ENCODE assay signal across 15 cellular contexts in genomic region chr4:145531193-145531592, GRCh38. TPM values are rescaled to one million over a fixed set of nuclear protein-coding genes. Genes with fewer than 3 reads are reported as not detected.
DNase-seq lines count a peak whose midpoint lies in the region; ATAC-seq and TF ChIP-seq lines count a peak whose summit lies in the region.
"Had no signal": no experiment of that assay in that cellular context is flagged by ENCODE, and none has a peak within 500 bp of the region (broad histone marks: within the 10 kb centered on the region; RNA-seq: fewer than 3 reads in every experiment).

No MANE protein-coding gene starts in this region.

- ATAC-seq in mucosa of descending colon (peak; percentile 24), HG03354 (IDR thresholded peaks at IDR 0.05; ENCODE audit: poor library complexity, severe bottlenecking, unreplicated experiment) (no peak), omental fat pad (ENCODE audit: low FRiP score) (no peak)

- TF ChIP-seq CTCF in mucosa of descending colon (IDR thresholded peaks at IDR 0.05): no peak
- TF ChIP-seq CTCF in omental fat pad (IDR thresholded peaks at IDR 0.05): no peak
- no peak for TF ChIP-seq CTCF in endothelial cell (IDR thresholded peaks at IDR 0.05; ENCODE audit: unreplicated experiment)

- H3K4me3 ChIP-seq in mucosa of descending colon: no peak overlapping the region
- H3K4me3 ChIP-seq: smooth muscle cell had no signal

- intact Hi-C loops in mucosa of descending colon (cut with DNase I, micrococcal nuclease): no loop called here

- no peak overlapping the region for H3K4me3 Mint-ChIP-seq in endothelial cell (ENCODE audit: unreplicated experiment)
- H3K4me3 Mint-ChIP-seq: activated naive CD4-positive, alpha-beta T cell treated with anti-CD3 and anti-CD28 coated beads, Interleukin-2, amount 50 U/mL, for 24 hours; T-helper 1 cell treated with Interleukin-12 subunit alpha and Interleukin-12 subunit beta and Interleukin-4 antibody, amounts not matched to agents 30 μg/mL and 1 μg/mL, for 36 hours had no signal

- H3K9me3 Mint-ChIP-seq in endothelial cell (ENCODE audit: unreplicated experiment): no peaks in the 10 kb centered on the region
- H3K9me3 Mint-ChIP-seq: activated naive CD4-positive, alpha-beta T cell treated with anti-CD3 and anti-CD28 coated beads, Interleukin-2, amount 50 U/mL, for 24 hours; T-helper 1 cell treated with Interleukin-12 subunit alpha and Interleukin-12 subunit beta and Interleukin-4 antibody, amounts not matched to agents 30 μg/mL and 1 μg/mL, for 36 hours had no signal

- H3K36me3 Mint-ChIP-seq in endothelial cell (ENCODE audit: low read depth, unreplicated experiment): peaks cover 6% of the 10 kb centered on the region
- H3K36me3 Mint-ChIP-seq: activated naive CD4-positive, alpha-beta T cell treated with anti-CD3 and anti-CD28 coated beads, Interleukin-2, amount 50 U/mL, for 24 hours had no signal

- no peaks in the 10 kb centered on the region for H3K9me3 ChIP-seq in mucosa of descending colon

- no peak overlapping the region for H3K27ac Mint-ChIP-seq in endothelial cell (ENCODE audit: unreplicated experiment)
- H3K27ac Mint-ChIP-seq: activated naive CD4-positive, alpha-beta T cell treated with anti-CD3 and anti-CD28 coated beads, Interleukin-2, amount 50 U/mL, for 24 hours; T-helper 1 cell treated with Interleukin-12 subunit alpha and Interleukin-12 subunit beta and Interleukin-4 antibody, amounts not matched to agents 30 μg/mL and 1 μg/mL, for 36 hours had no signal

- no peaks in the 10 kb centered on the region for H3K36me3 ChIP-seq in mucosa of descending colon (ENCODE audit: low read depth)

- no peaks in the 10 kb centered on the region for H3K4me1 ChIP-seq in mucosa of descending colon (ENCODE audit: low read depth)

- DNase-seq in Ammon's horn (ENCODE audit: low spot score) (peak; percentile 79), NAMALWA (ENCODE audit: low spot score) (peak; percentile 86), dermis blood vessel endothelial cell (peak; percentile 37), mucosa of descending colon (no peak), omental fat pad (ENCODE audit: low spot score) (no peak), endothelial cell (ENCODE audit: low spot score) (no peak), kidney tubule cell (ENCODE audit: low spot score) (no peak)
- DNase-seq: activated CD8-positive, alpha-beta memory T cell treated with anti-CD3 and anti-CD28 coated beads, Interleukin-2, amount 50 U/mL, for 4 hours; central memory CD4-positive, alpha-beta T cell; NCI-H2227 treated with DMSO at 0.1 percent for 48 hours; OCI-M1 had no signal

- peaks cover 15% of the 10 kb centered on the region for H3K4me1 Mint-ChIP-seq in endothelial cell (ENCODE audit: unreplicated experiment)
- H3K4me1 Mint-ChIP-seq: activated naive CD4-positive, alpha-beta T cell treated with anti-CD3 and anti-CD28 coated beads, Interleukin-2, amount 50 U/mL, for 24 hours had no signal

- H3K27me3 Mint-ChIP-seq in endothelial cell (ENCODE audit: unreplicated experiment): no peaks in the 10 kb centered on the region

RNA-seq across cellular contexts. Expression of gene SMAD1, which starts 49.5 kb away (rescaled TPM):
- 127 and 186 TPM in 2 replicates for total RNA-seq in dermis blood vessel endothelial cell
- total RNA-seq in mucosa of descending colon: 10 to 100 TPM; 34.9 to 47.4 (median 39.3) TPM
- total RNA-seq in omental fat pad: 10 to 100 TPM; 13.9 to 59.4 (median 17.3) TPM
- total RNA-seq in endothelial cell (ENCODE audit: unreplicated experiment): 82.8 TPM

Comparison
In these comparisons a context has a peak if more than half of its experiments do, and no peak if none do; other contexts are left out.
1. DNase-seq: peak in Ammon's horn (single experiment), NAMALWA (single experiment) and dermis blood vessel endothelial cell (single experiment); none in mucosa of descending colon (0 of 3), omental fat pad (single experiment), endothelial cell (single experiment) and kidney tubule cell (single experiment).